1 cellular context compared by ENCODE assay signal in the genomic region with DNA sequence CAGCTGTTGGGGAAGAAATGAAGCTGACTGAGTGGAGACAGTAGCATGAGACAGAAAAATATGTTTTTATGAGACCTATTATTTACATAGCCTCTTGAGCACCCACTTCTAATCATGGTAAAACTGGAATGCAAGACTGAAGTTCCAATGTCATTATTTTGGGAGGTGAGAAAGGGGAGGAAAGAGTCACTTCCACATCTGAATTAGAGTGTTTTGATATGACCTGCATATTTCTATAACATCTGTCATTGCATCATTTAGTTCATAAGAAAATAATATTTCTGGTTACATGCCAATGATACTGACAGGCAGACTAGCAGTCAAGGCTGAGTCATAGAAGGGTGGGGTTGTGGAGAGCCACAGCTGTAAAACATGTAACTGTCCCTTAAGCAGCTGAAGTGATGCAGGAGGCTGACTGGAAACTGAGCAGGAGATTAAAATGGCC.
TF ChIP-seq lines count a peak whose summit lies in the region.

No MANE protein-coding gene starts in this region.

TF ChIP-seq in K562, 482 proteins besides CTCF, POLR2A, EP300 and RAD21 (continued from another document):
- TF ChIP-seq, protein P1, sequence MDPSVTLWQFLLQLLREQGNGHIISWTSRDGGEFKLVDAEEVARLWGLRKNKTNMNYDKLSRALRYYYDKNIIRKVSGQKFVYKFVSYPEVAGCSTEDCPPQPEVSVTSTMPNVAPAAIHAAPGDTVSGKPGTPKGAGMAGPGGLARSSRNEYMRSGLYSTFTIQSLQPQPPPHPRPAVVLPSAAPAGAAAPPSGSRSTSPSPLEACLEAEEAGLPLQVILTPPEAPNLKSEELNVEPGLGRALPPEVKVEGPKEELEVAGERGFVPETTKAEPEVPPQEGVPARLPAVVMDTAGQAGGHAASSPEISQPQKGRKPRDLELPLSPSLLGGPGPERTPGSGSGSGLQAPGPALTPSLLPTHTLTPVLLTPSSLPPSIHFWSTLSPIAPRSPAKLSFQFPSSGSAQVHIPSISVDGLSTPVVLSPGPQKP (CRISPR knock-in tag; IDR thresholded peaks at IDR 0.05): no peak
- TF ChIP-seq ZNF212 (CRISPR knock-in tag; IDR thresholded peaks at IDR 0.05): no peak
